23 cellular contexts compared by ENCODE assay signal in the genomic region with DNA sequence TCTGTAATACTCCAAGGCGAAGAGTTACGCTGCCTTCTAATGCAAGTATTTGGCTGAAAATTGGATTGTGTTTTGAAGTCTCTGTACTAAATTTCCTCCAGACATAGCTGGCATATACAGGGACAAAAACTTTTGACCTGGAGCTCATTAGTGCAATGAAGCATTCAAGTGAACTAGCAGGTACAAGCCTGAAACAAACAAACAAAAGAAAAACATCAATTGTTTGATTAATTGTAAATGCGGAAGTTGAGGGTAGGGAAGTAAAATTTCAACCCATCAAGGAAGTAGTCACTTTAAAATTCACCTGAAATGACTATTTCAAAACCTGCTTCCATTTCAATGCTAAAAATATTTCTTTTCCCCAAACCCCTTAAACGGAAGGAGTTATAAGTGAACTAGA.
"Had no signal": no experiment of that assay in that cellular context is flagged by ENCODE, and none has a peak within 500 bp of the region (broad histone marks: within the 10 kb centered on the region; RNA-seq: fewer than 3 reads in every experiment).

No MANE protein-coding gene starts in this region.

- ATAC-seq: natural killer cell; right cardiac atrium; sciatic nerve; stimulated activated naive B cell treated with anti-CD40 and anti-IgM and Interleukin-4, amounts not matched to agents 10 μg/mL and 1 μg/mL and 100 μg/mL, for 72 hours; stimulated activated naive CD8-positive, alpha-beta T cell treated with anti-CD3 and anti-CD28 coated beads, Interleukin-15, Interleukin-2, amounts not matched to agents 100 U/mL and 50 U/mL, for 24 hours had no signal

- H3K4me1 ChIP-seq: left ventricle myocardium inferior, stomach, testis, thyroid gland, transverse colon, upper lobe of left lung, vagina had no signal

- H3K4me3 ChIP-seq: left ventricle myocardium inferior, lung, ovary, skin epidermis, stomach, testis, thyroid gland, transverse colon, upper lobe of left lung, vagina had no signal

- H3K27ac ChIP-seq: left ventricle myocardium inferior, ovary, skin epidermis, stomach, testis, thyroid gland, transverse colon, upper lobe of left lung, vagina had no signal

- H3K9me3 ChIP-seq: left ventricle myocardium inferior, ovary, stomach, testis, thyroid gland, transverse colon, upper lobe of left lung, vagina had no signal

- DNase-seq: islet precursor cell; left ventricle myocardium inferior; mesendoderm; naive B cell; natural killer cell; ovary; retina; right cardiac atrium; stimulated activated CD4-positive, alpha-beta T cell treated with anti-CD3 and anti-CD28 coated beads, Interleukin-12 subunit alpha, Interleukin-12 subunit beta, amount 100 ng/mL, for 4 hours; stimulated activated CD4-positive, alpha-beta T cell treated with anti-CD3 and anti-CD28 coated beads, Interleukin-15, amount 100 ng/mL, for 24 hours; stimulated activated CD4-positive, alpha-beta T cell treated with anti-CD3 and anti-CD28 coated beads, Interleukin-2, amount 100 ng/mL, for 24 hours; stimulated activated CD4-positive, alpha-beta T cell treated with anti-CD3 and anti-CD28 coated beads, Interleukin-4, amount 100 ng/mL, for 1 hour; stimulated activated naive B cell treated with anti-CD40 and anti-IgM and Interleukin-4, amounts not matched to agents 10 μg/mL and 1 μg/mL and 100 μg/mL, for 72 hours; stimulated activated naive CD8-positive, alpha-beta T cell treated with anti-CD3 and anti-CD28 coated beads, Interleukin-15, Interleukin-2, amounts not matched to agents 100 U/mL and 50 U/mL, for 24 hours; stomach; testis; thyroid gland; transverse colon; upper lobe of left lung had no signal

- H3K27me3 ChIP-seq: ovary, stomach, testis, thyroid gland, transverse colon, upper lobe of left lung, vagina had no signal

- H3K36me3 ChIP-seq: left ventricle myocardium inferior, ovary, stomach, thyroid gland, transverse colon, upper lobe of left lung, vagina had no signal
